In the genomic region with DNA sequence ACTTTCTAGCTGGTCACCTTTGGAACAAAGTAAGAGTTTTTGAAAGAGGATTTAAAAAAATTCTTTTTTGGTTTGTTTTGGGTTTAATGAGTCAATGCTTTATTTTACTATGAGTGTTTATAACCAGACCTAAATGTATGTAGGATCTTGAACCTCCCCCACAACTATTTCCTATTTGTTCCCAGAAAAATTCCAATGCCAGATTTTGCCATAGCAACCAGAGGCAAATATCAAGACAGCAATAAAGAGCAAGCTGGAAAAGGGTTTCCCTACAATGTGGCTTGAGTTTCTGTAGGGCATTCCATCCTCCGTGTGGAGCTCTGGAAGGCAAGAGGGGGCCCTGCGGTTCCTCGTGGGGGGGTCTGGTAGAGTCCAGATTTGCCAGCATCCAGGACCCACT, we compare ENCODE assay signal across 18 cellular contexts. TPM values are rescaled to one million over a fixed set of nuclear protein-coding genes. Genes with fewer than 3 reads are reported as not detected.
DNase-seq lines count a peak whose midpoint lies in the region; ATAC-seq and TF ChIP-seq lines count a peak whose summit lies in the region.
"Had no signal": no experiment of that assay in that cellular context is flagged by ENCODE, and none has a peak within 500 bp of the region (broad histone marks: within the 10 kb centered on the region; RNA-seq: fewer than 3 reads in every experiment).

No MANE protein-coding gene starts in this region.

- H3K4me1 Mint-ChIP-seq in CD8-positive, alpha-beta T cell (ENCODE audit: low read depth): no peaks in the 10 kb centered on the region

- no peaks in the 10 kb centered on the region for H3K9me3 ChIP-seq in CD8-positive, alpha-beta T cell (ENCODE audit: low read length)
- H3K9me3 ChIP-seq: Peyer's patch had no signal

- CTCF ChIA-PET in CD8-positive, alpha-beta T cell (lab: Charles Lee): no interaction called here

- H3K27me3 ChIP-seq in CD8-positive, alpha-beta T cell (ENCODE audit: insufficient read depth, low read length): no peaks in the 10 kb centered on the region
- H3K27me3 ChIP-seq: Peyer's patch had no signal

- no peak for TF ChIP-seq CTCF in fibroblast of pulmonary artery (IDR thresholded peaks at IDR 0.05; ENCODE audit: low read length, missing control alignments)
- no peak for TF ChIP-seq CTCF in CD8-positive, alpha-beta T cell (IDR thresholded peaks at IDR 0.05)

- H3K27ac ChIP-seq in CD8-positive, alpha-beta T cell (ENCODE audit: low read depth, low read length): no peak overlapping the region
- H3K27ac ChIP-seq: C4-2B, HL-60, KMS-11, Peyer's patch had no signal

- peaks cover 6% of the 10 kb centered on the region for H3K27me3 Mint-ChIP-seq in CD8-positive, alpha-beta T cell (ENCODE audit: low read depth)

- DNase-seq in EL: peak; percentile 33
- peak; percentile 22 for DNase-seq in NCI-H226
- peak; percentile 23 for DNase-seq in fibroblast of pulmonary artery (ENCODE audit: low read depth)
- no peak for DNase-seq in CD8-positive, alpha-beta T cell
- DNase-seq in activated gamma-delta T cell (lab: John Stamatoyannopoulos, UW): no peak
- DNase-seq in midbrain (lab: John Stamatoyannopoulos, UW): no peak
- DNase-seq: COR-L47, DMS153, MM.1S, NCI-H1417, NCI-H2029, NCI-H510A treated with DMSO at 0.1 percent for 48 hours, Peyer's patch, SHP77 treated with DMSO at 0.1 percent for 48 hours had no signal

- no peaks in the 10 kb centered on the region for H3K4me1 ChIP-seq in CD8-positive, alpha-beta T cell (ENCODE audit: insufficient read depth, low read length)
- H3K4me1 ChIP-seq: Peyer's patch had no signal

- H3K36me3 ChIP-seq in CD8-positive, alpha-beta T cell (ENCODE audit: insufficient read depth, low read length): no peaks in the 10 kb centered on the region
- H3K36me3 ChIP-seq: Peyer's patch had no signal

- no peak overlapping the region for H3K27ac Mint-ChIP-seq in CD8-positive, alpha-beta T cell

- no peak overlapping the region for H3K4me3 Mint-ChIP-seq in CD8-positive, alpha-beta T cell

- ATAC-seq in CD8-positive, alpha-beta T cell: no peak
- no peak for ATAC-seq in HG02852 (IDR thresholded peaks at IDR 0.05; ENCODE audit: unreplicated experiment)

- H3K36me3 Mint-ChIP-seq in CD8-positive, alpha-beta T cell: no peaks in the 10 kb centered on the region

- intact Hi-C loops in CD8-positive, alpha-beta T cell (cut with DNase I, micrococcal nuclease): no loop called here

- POLR2A ChIA-PET in CD8-positive, alpha-beta T cell (lab: Charles Lee): no interaction called here

- H3K4me3 ChIP-seq in fibroblast of pulmonary artery (replicated peaks; ENCODE audit: low read depth, low read length): no peak overlapping the region
- no peak overlapping the region for H3K4me3 ChIP-seq in CD8-positive, alpha-beta T cell (ENCODE audit: low read depth, low read length)
- H3K4me3 ChIP-seq: Peyer's patch had no signal

- H3K9me3 Mint-ChIP-seq in CD8-positive, alpha-beta T cell: no peaks in the 10 kb centered on the region

RNA-seq across cellular contexts. Expression of gene GDNF, which starts 27.8 kb away (rescaled TPM):
- not detected for total RNA-seq in CD8-positive, alpha-beta T cell

Comparison
In these comparisons a context has a peak if more than half of its experiments do, and no peak if none do; other contexts are left out.
1. DNase-seq: peak in EL (single experiment), NCI-H226 (single experiment) and fibroblast of pulmonary artery (single experiment); none in CD8-positive, alpha-beta T cell (0 of 7), activated gamma-delta T cell (single experiment) and midbrain (single experiment).